In the genomic region with DNA sequence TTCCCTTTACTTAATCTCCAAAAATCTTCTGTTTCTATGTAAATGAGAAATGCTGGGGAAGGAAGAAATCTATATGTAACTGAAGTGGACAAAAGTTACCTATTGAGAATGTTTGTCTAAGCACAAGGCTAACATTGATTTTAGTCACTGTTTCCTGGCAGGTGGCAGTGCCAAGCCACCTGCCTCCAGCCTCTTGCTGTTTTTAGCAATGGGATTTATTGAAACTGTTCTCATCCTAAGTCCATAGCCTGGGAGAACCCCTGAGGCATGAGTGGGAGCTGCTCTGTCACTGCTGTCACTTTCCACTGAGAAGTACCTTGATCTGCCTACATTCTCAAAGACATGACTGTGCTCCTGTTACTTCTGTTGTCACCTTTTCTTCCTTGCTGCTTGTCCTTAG, we compare ENCODE assay signal across 24 cellular contexts. TPM values are rescaled to one million over a fixed set of nuclear protein-coding genes. Genes with fewer than 3 reads are reported as not detected.
DNase-seq lines count a peak whose midpoint lies in the region; ATAC-seq and TF ChIP-seq lines count a peak whose summit lies in the region.
"Had no signal": no experiment of that assay in that cellular context is flagged by ENCODE, and none has a peak within 500 bp of the region (broad histone marks: within the 10 kb centered on the region; RNA-seq: fewer than 3 reads in every experiment).

No MANE protein-coding gene starts in this region.

- TF ChIP-seq CTCF in hepatocyte (IDR thresholded peaks at IDR 0.05; ENCODE audit: poor library complexity) (no peak), omental fat pad (IDR thresholded peaks at IDR 0.05) (no peak)

- H3K36me3 ChIP-seq in hepatocyte (replicated peaks; ENCODE audit: insufficient read depth, low read depth), result no peaks in the 10 kb centered on the region
- H3K36me3 ChIP-seq: MG63 had no signal

- H3K9me3 ChIP-seq in hepatocyte (ENCODE audit: low read depth), result no peaks in the 10 kb centered on the region
- H3K9me3 ChIP-seq: MG63 had no signal

- DNase-seq in NCI-H510A treated with DMSO at 0.1 percent for 48 hours (lab: John Stamatoyannopoulos, UW) (peak; percentile 8), NCI-H510A (lab: John Stamatoyannopoulos, UW) (no peak), NCI-H2196 treated with DMSO at 0.1 percent for 48 hours (lab: John Stamatoyannopoulos, UW; ENCODE audit: unreplicated experiment) (peak; percentile 33), hepatocyte (ENCODE audit: low spot score) (no peak), omental fat pad (ENCODE audit: low spot score) (no peak), NCI-H1048 (lab: John Stamatoyannopoulos, UW) (no peak)
- DNase-seq: activated CD4-positive, alpha-beta T cell treated with anti-CD3 and anti-CD28 coated beads, Interleukin-2, amount 50 U/mL, for 1 hour; activated CD8-positive, alpha-beta memory T cell treated with anti-CD3 and anti-CD28 coated beads, Interleukin-2, amount 50 U/mL, for 48 hours; activated gamma-delta T cell; HCEC 1CT; naive thymus-derived CD8-positive, alpha-beta T cell; NCI-H446 treated with DMSO at 0.1 percent for 48 hours; SIG-M5; T-cell had no signal

- H4K20me1 ChIP-seq in hepatocyte (ENCODE audit: insufficient read depth, poor library complexity, severe bottlenecking), result no peaks in the 10 kb centered on the region

- H3K27me3 ChIP-seq in hepatocyte, result no peaks in the 10 kb centered on the region

- no peaks in the 10 kb centered on the region for H3K9me2 ChIP-seq in hepatocyte (replicated peaks; ENCODE audit: insufficient read depth)

- ATAC-seq in omental fat pad (ENCODE audit: low FRiP score), result no peak
- ATAC-seq in GM19463 (IDR thresholded peaks at IDR 0.05; ENCODE audit: unreplicated experiment), result no peak
- no peak for ATAC-seq in HG02885 (IDR thresholded peaks at IDR 0.05; ENCODE audit: poor library complexity, unreplicated experiment)
- ATAC-seq: naive thymus-derived CD8-positive, alpha-beta T cell; T-cell had no signal

- H2AFZ ChIP-seq in hepatocyte, result no peak overlapping the region

- peak overlapping the region; percentile 66 for H3K27ac ChIP-seq in hepatocyte
- H3K27ac ChIP-seq: HL-60 had no signal

- H3K79me2 ChIP-seq in hepatocyte, result no peaks in the 10 kb centered on the region

- H3K4me3 ChIP-seq in hepatocyte, result no peak overlapping the region
- H3K4me3 ChIP-seq: MG63 had no signal

- H3K4me2 ChIP-seq in hepatocyte, result peak overlapping the region; percentile 36

- peaks cover 16% of the 10 kb centered on the region for H3K4me1 ChIP-seq in hepatocyte (ENCODE audit: insufficient read depth)

RNA-seq across cellular contexts. Expression of a gene that starts 14.7 kb away (rescaled TPM):
- total RNA-seq in hepatocyte (1.0 and 2.7 TPM in 2 replicates), omental fat pad (under 1 TPM; 0.36 to 0.94 (median 0.61) TPM)
- polyA plus RNA-seq in hepatocyte, result 0.98 TPM in 1 of 2 replicates, not detected in the other
- total RNA-seq: bronchial epithelial cell had no signal
- polyA plus RNA-seq: BJ had no signal

RNA-seq across cellular contexts. Expression of a gene that starts 23.7 kb away (rescaled TPM):
- total RNA-seq in hepatocyte (34.4 and 42.1 TPM in 2 replicates), omental fat pad (10 to 100 TPM; 19.3 to 41.1 (median 21.9) TPM)
- polyA plus RNA-seq in hepatocyte, result 13.4 and 17.1 TPM in 2 replicates

RNA-seq across cellular contexts. Expression of a gene that starts 49.4 kb away (rescaled TPM):
- not detected in 2 replicates for total RNA-seq in hepatocyte
- polyA plus RNA-seq in hepatocyte, result 1.5 TPM in 1 of 2 replicates, not detected in the other
- total RNA-seq in omental fat pad, result under 1 TPM in 2 of 4 donors, not detected in 2; 0.95 to 0.96 TPM
- total RNA-seq: IMR-90; naive thymus-derived CD8-positive, alpha-beta T cell; OCI-LY7; T-cell had no signal
- polyA plus RNA-seq: adipose tissue; BJ; IMR-90; naive thymus-derived CD8-positive, alpha-beta T cell had no signal

RNA-seq across cellular contexts. Expression of a gene that starts 59.0 kb away (rescaled TPM):
- 0.20 and 0.80 TPM in 2 replicates for total RNA-seq in hepatocyte
- not detected in 2 replicates for polyA plus RNA-seq in hepatocyte
- under 1 TPM in 1 of 4 donors, not detected in 3; 0.19 TPM for total RNA-seq in omental fat pad
- total RNA-seq: bronchial epithelial cell; IMR-90; naive thymus-derived CD8-positive, alpha-beta T cell; OCI-LY7; skeletal muscle tissue; T-cell had no signal
- polyA plus RNA-seq: BJ; IMR-90; naive thymus-derived CD8-positive, alpha-beta T cell had no signal

Comparison
In these comparisons a context has a peak if more than half of its experiments do, and no peak if none do; other contexts are left out.
1. DNase-seq: peak in NCI-H510A treated with DMSO at 0.1 percent for 48 hours (single experiment) and NCI-H2196 treated with DMSO at 0.1 percent for 48 hours (single experiment); none in NCI-H510A (single experiment), hepatocyte (single experiment), omental fat pad (single experiment) and NCI-H1048 (single experiment).